ENCODE assay signal across 8 cellular contexts in genomic region chr3:141076821-141077571, GRCh38. TPM values are rescaled to one million over a fixed set of nuclear protein-coding genes. Genes with fewer than 3 reads are reported as not detected.
DNase-seq lines count a peak whose midpoint lies in the region; TF ChIP-seq lines count a peak whose summit lies in the region.

No MANE protein-coding gene starts in this region.

- 0 out of 2 replicates have a peak, but pooled peaks have one; percentile 5 for TF ChIP-seq CTCF in BE2C (IDR thresholded peaks at IDR 0.05; ENCODE audit: low read depth, low read length)

- peak; percentile 56 for DNase-seq in BE2C
- DNase-seq in LHCN-M2 (ENCODE audit: low read depth): peak; percentile 73
- peak; percentile 33 for DNase-seq in amniotic epithelial cell (ENCODE audit: low read depth)
- peak; percentile 17 for DNase-seq in inferior parietal cortex (ENCODE audit: extremely low spot score)
- DNase-seq in activated CD4-positive, CD25-positive, alpha-beta regulatory T cell treated with anti-CD3 and anti-CD28 coated beads, Interleukin-2, amount 50 U/mL, for 72 hours: no peak
- DNase-seq in effector memory CD4-positive, alpha-beta T cell: no peak
- no peak for DNase-seq in NAMALWA (ENCODE audit: low spot score)

- peak overlapping the region; percentile 65 to 82 (median 80) for H3K9ac ChIP-seq in skeletal muscle tissue (ENCODE audit: low read depth in 1 of 3, low read length in 3 of 3)

- H3K27ac ChIP-seq in skeletal muscle tissue (ENCODE audit: low read depth, low read length): peak overlapping the region; percentile 63
- no peak overlapping the region for H3K27ac ChIP-seq in effector memory CD4-positive, alpha-beta T cell (ENCODE audit: insufficient read depth, low read length, poor library complexity, severe bottlenecking)

- H3K9me3 ChIP-seq in BE2C (no peaks in the 10 kb centered on the region), skeletal muscle tissue (ENCODE audit: control insufficient read depth in 3 of 3, low read length in 3 of 3) (no peaks in the 10 kb centered on the region)
- H3K9me3 ChIP-seq in effector memory CD4-positive, alpha-beta T cell (ENCODE audit: control insufficient read depth, low read length): no peaks in the 10 kb centered on the region

- H3K4me1 ChIP-seq in BE2C (peaks cover 50% of the 10 kb centered on the region), skeletal muscle tissue (ENCODE audit: control insufficient read depth in 3 of 3, insufficient read depth in 3 of 3, low read length in 3 of 3) (peaks cover 19 to 26% (median 26%) of the 10 kb centered on the region in 3 donors)
- no peaks in the 10 kb centered on the region for H3K4me1 ChIP-seq in effector memory CD4-positive, alpha-beta T cell (ENCODE audit: control insufficient read depth, insufficient read depth, low read length, poor library complexity, severe bottlenecking)

- peaks cover 11% of the 10 kb centered on the region for H3K36me3 ChIP-seq in BE2C
- H3K36me3 ChIP-seq in skeletal muscle tissue (ENCODE audit: control insufficient read depth in 3 of 3, insufficient read depth in 3 of 3, low read length in 3 of 3): no peaks in the 10 kb centered on the region
- no peaks in the 10 kb centered on the region for H3K36me3 ChIP-seq in effector memory CD4-positive, alpha-beta T cell (ENCODE audit: control insufficient read depth, insufficient read depth, low read length)

- H3K27me3 ChIP-seq in BE2C: no peaks in the 10 kb centered on the region
- H3K27me3 ChIP-seq in skeletal muscle tissue (ENCODE audit: control insufficient read depth in 3 of 3, insufficient read depth in 3 of 3, low read length in 3 of 3): no peaks in the 10 kb centered on the region
- no peaks in the 10 kb centered on the region for H3K27me3 ChIP-seq in effector memory CD4-positive, alpha-beta T cell (replicated peaks; ENCODE audit: control insufficient read depth, insufficient read depth, low read length, poor library complexity, severe bottlenecking)

- peak overlapping the region; percentile 9; the same call in 1 of the 2 replicates for H3K4me3 ChIP-seq in BE2C (ENCODE audit: low read depth, low read length)
- H3K4me3 ChIP-seq in skeletal muscle tissue (ENCODE audit: low read length in 3 of 3): peak overlapping the region; percentile 69 to 72 (median 72)
- no peak overlapping the region for H3K4me3 ChIP-seq in effector memory CD4-positive, alpha-beta T cell (ENCODE audit: insufficient read depth, low read depth, low read length, poor library complexity, severe bottlenecking)

RNA-seq across cellular contexts. Expression of gene SPSB4, which starts 25.8 kb away (rescaled TPM):
- 14.1 TPM for polyA plus RNA-seq in BE2C (2012; ENCODE audit: insufficient read depth, insufficient read length, low read depth)
- 0.52 and 0.58 TPM in 2 replicates for total RNA-seq in LHCN-M2 (2014; rRNA removed)
- 0.36 TPM for polyA plus RNA-seq in LHCN-M2 (2012)
- total RNA-seq in skeletal muscle tissue: 12.0 TPM

Comparison
In these comparisons a context has a peak if more than half of its experiments do, and no peak if none do; other contexts are left out.
1. DNase-seq: peak in BE2C (single experiment), LHCN-M2 (single experiment), amniotic epithelial cell (single experiment) and inferior parietal cortex (single experiment); none in activated CD4-positive, CD25-positive, alpha-beta regulatory T cell treated with anti-CD3 and anti-CD28 coated beads, Interleukin-2, amount 50 U/mL, for 72 hours (single experiment), effector memory CD4-positive, alpha-beta T cell (0 of 3) and NAMALWA (single experiment).